ENCODE assay signal across 28 cellular contexts in genomic region chr7:28110427-28111012, GRCh38.
"Had no signal": no experiment of that assay in that cellular context is flagged by ENCODE, and none has a peak within 500 bp of the region (broad histone marks: within the 10 kb centered on the region; RNA-seq: fewer than 3 reads in every experiment).

No MANE protein-coding gene starts in this region.

- H3K27me3 ChIP-seq: ascending aorta, breast epithelium, cardiac muscle cell, dorsolateral prefrontal cortex, esophagus squamous epithelium, gastroesophageal sphincter had no signal

- H3K36me3 Mint-ChIP-seq: activated naive CD4-positive, alpha-beta T cell treated with anti-CD3 and anti-CD28 coated beads, Interleukin-2, amount 10 ng/mL, durations not matched to agents 7 days and 5 days; activated naive CD8-positive, alpha-beta T cell treated with anti-CD3 and anti-CD28 coated beads, Interleukin-2, amount 10 ng/mL, durations not matched to agents 7 days and 5 days had no signal

- H3K4me3 ChIP-seq: ascending aorta, breast epithelium, cardiac muscle cell, coronary artery, dorsolateral prefrontal cortex, esophagus squamous epithelium, gastroesophageal sphincter had no signal

- H3K36me3 ChIP-seq: ascending aorta, breast epithelium, cardiac muscle cell, esophagus squamous epithelium, gastroesophageal sphincter had no signal

- ATAC-seq: activated naive CD4-positive, alpha-beta T cell treated with anti-CD3 and anti-CD28 coated beads, Interleukin-2, amount 50 U/mL, for 72 hours; activated T-cell treated with anti-CD3 and anti-CD28 coated beads, Interleukin-2, amount 50 U/mL, for 72 hours; gastroesophageal sphincter had no signal

- H3K4me1 ChIP-seq: breast epithelium had no signal

- H3K27ac Mint-ChIP-seq: activated CD4-positive, alpha-beta memory T cell treated with anti-CD3 and anti-CD28 coated beads, Interleukin-2, amount 10 ng/mL, durations not matched to agents 7 days and 5 days; activated CD4-positive, alpha-beta T cell treated with anti-CD3 and anti-CD28 coated beads, Interleukin-2, amount 10 ng/mL, durations not matched to agents 7 days and 5 days; activated naive CD4-positive, alpha-beta T cell treated with anti-CD3 and anti-CD28 coated beads, Interleukin-2, amount 10 ng/mL, durations not matched to agents 7 days and 5 days; activated naive CD8-positive, alpha-beta T cell treated with anti-CD3 and anti-CD28 coated beads, Interleukin-2, amount 10 ng/mL, durations not matched to agents 7 days and 5 days; activated T-cell treated with anti-CD3 and anti-CD28 coated beads, Interleukin-2, amount 50 U/mL, for 24 hours; activated T-cell treated with anti-CD3 and anti-CD28 coated beads, Interleukin-2, amount 50 U/mL, for 72 hours; brain; dendritic cell treated with granulocyte-macrophage colony-stimulating factor and Interleukin-4, amounts not matched to agents 40 ng/mL and 50 ng/mL, for 4 days had no signal

- DNase-seq: activated CD4-positive, alpha-beta memory T cell treated with anti-CD3 and anti-CD28 coated beads, Interleukin-2, amount 10 ng/mL, durations not matched to agents 7 days and 5 days; activated CD4-positive, alpha-beta T cell treated with anti-CD3 and anti-CD28 coated beads for 1 hour; activated CD4-positive, alpha-beta T cell treated with anti-CD3 and anti-CD28 coated beads for 4 hours; activated CD4-positive, alpha-beta T cell treated with anti-CD3 and anti-CD28 coated beads, Interleukin-2, amount 10 ng/mL, durations not matched to agents 7 days and 5 days; activated CD4-positive, alpha-beta T cell treated with anti-CD3 and anti-CD28 coated beads, Interleukin-2, amount 50 U/mL, for 4 hours; activated CD8-positive, alpha-beta memory T cell treated with anti-CD3 and anti-CD28 coated beads, Interleukin-2, amount 50 U/mL, for 48 hours; activated gamma-delta T cell; activated naive CD4-positive, alpha-beta T cell; activated naive CD4-positive, alpha-beta T cell treated with anti-CD3 and anti-CD28 coated beads, Interleukin-2, amount 10 ng/mL, durations not matched to agents 7 days and 5 days; activated naive CD8-positive, alpha-beta T cell treated with anti-CD3 and anti-CD28 coated beads, Interleukin-2, amount 10 ng/mL, durations not matched to agents 7 days and 5 days; activated T-cell treated with anti-CD3 and anti-CD28 coated beads for 4 hours; activated T-cell treated with anti-CD3 and anti-CD28 coated beads, Interleukin-2, amount 50 U/mL, for 24 hours; activated T-cell treated with anti-CD3 and anti-CD28 coated beads, Interleukin-2, amount 50 U/mL, for 72 hours; central memory CD4-positive, alpha-beta T cell; dorsolateral prefrontal cortex; effector memory CD4-positive, alpha-beta T cell; erythroblast; esophagus squamous epithelium; foreskin melanocyte; T-helper 2 cell had no signal

- H3K9me3 ChIP-seq: ascending aorta, breast epithelium, esophagus squamous epithelium, gastroesophageal sphincter had no signal

- H3K9me3 Mint-ChIP-seq: activated CD4-positive, alpha-beta memory T cell treated with anti-CD3 and anti-CD28 coated beads, Interleukin-2, amount 10 ng/mL, durations not matched to agents 7 days and 5 days; activated CD4-positive, alpha-beta T cell treated with anti-CD3 and anti-CD28 coated beads, Interleukin-2, amount 10 ng/mL, durations not matched to agents 7 days and 5 days; activated naive CD4-positive, alpha-beta T cell treated with anti-CD3 and anti-CD28 coated beads, Interleukin-2, amount 10 ng/mL, durations not matched to agents 7 days and 5 days; activated naive CD4-positive, alpha-beta T cell treated with anti-CD3 and anti-CD28 coated beads, Interleukin-2, amount 50 U/mL, for 72 hours; activated T-cell treated with anti-CD3 and anti-CD28 coated beads, Interleukin-2, amount 50 U/mL, for 24 hours; activated T-cell treated with anti-CD3 and anti-CD28 coated beads, Interleukin-2, amount 50 U/mL, for 72 hours; brain; dendritic cell treated with granulocyte-macrophage colony-stimulating factor and Interleukin-4, amounts not matched to agents 40 ng/mL and 50 ng/mL, for 4 days had no signal

- H3K27me3 Mint-ChIP-seq: activated CD4-positive, alpha-beta memory T cell treated with anti-CD3 and anti-CD28 coated beads, Interleukin-2, amount 10 ng/mL, durations not matched to agents 7 days and 5 days; activated CD4-positive, alpha-beta T cell treated with anti-CD3 and anti-CD28 coated beads, Interleukin-2, amount 10 ng/mL, durations not matched to agents 7 days and 5 days; activated naive CD8-positive, alpha-beta T cell treated with anti-CD3 and anti-CD28 coated beads, Interleukin-2, amount 10 ng/mL, durations not matched to agents 7 days and 5 days; activated T-cell treated with anti-CD3 and anti-CD28 coated beads, Interleukin-2, amount 50 U/mL, for 24 hours; brain; dendritic cell treated with granulocyte-macrophage colony-stimulating factor and Interleukin-4, amounts not matched to agents 40 ng/mL and 50 ng/mL, for 4 days had no signal

- H3K27ac ChIP-seq: ascending aorta, breast epithelium, cardiac muscle cell, coronary artery, esophagus squamous epithelium, gastroesophageal sphincter had no signal

- H3K4me3 Mint-ChIP-seq: activated CD4-positive, alpha-beta memory T cell treated with anti-CD3 and anti-CD28 coated beads, Interleukin-2, amount 10 ng/mL, durations not matched to agents 7 days and 5 days; activated CD4-positive, alpha-beta T cell treated with anti-CD3 and anti-CD28 coated beads, Interleukin-2, amount 10 ng/mL, durations not matched to agents 7 days and 5 days; activated naive CD4-positive, alpha-beta T cell treated with anti-CD3 and anti-CD28 coated beads, Interleukin-2, amount 10 ng/mL, durations not matched to agents 7 days and 5 days; activated naive CD8-positive, alpha-beta T cell treated with anti-CD3 and anti-CD28 coated beads, Interleukin-2, amount 10 ng/mL, durations not matched to agents 7 days and 5 days; activated T-cell treated with anti-CD3 and anti-CD28 coated beads, Interleukin-2, amount 50 U/mL, for 24 hours; activated T-cell treated with anti-CD3 and anti-CD28 coated beads, Interleukin-2, amount 50 U/mL, for 72 hours; brain; dendritic cell treated with granulocyte-macrophage colony-stimulating factor and Interleukin-4, amounts not matched to agents 40 ng/mL and 50 ng/mL, for 4 days had no signal

- H3K4me1 Mint-ChIP-seq: activated CD4-positive, alpha-beta memory T cell treated with anti-CD3 and anti-CD28 coated beads, Interleukin-2, amount 10 ng/mL, durations not matched to agents 7 days and 5 days; activated CD4-positive, alpha-beta T cell treated with anti-CD3 and anti-CD28 coated beads, Interleukin-2, amount 10 ng/mL, durations not matched to agents 7 days and 5 days; activated naive CD4-positive, alpha-beta T cell treated with anti-CD3 and anti-CD28 coated beads, Interleukin-2, amount 10 ng/mL, durations not matched to agents 7 days and 5 days; activated naive CD8-positive, alpha-beta T cell treated with anti-CD3 and anti-CD28 coated beads, Interleukin-2, amount 10 ng/mL, durations not matched to agents 7 days and 5 days had no signal
